ENCODE assay signal across 1 cellular context in genomic region chr20:35542990-35543389, GRCh38.
TF ChIP-seq lines count a peak whose summit lies in the region.

No MANE protein-coding gene starts in this region.

TF ChIP-seq in HepG2, 621 proteins besides CTCF, POLR2A, EP300 and RAD21:
- TF ChIP-seq SALL2 (CRISPR knock-in tag; IDR thresholded peaks at IDR 0.05): no peak
- 0 out of 2 replicates have a peak, but pooled peaks have one; percentile 43 for TF ChIP-seq MEIS1 (CRISPR knock-in tag; IDR thresholded peaks at IDR 0.05; ENCODE audit: borderline replicate concordance)
- no peak for TF ChIP-seq HES4 (CRISPR knock-in tag; IDR thresholded peaks at IDR 0.05; ENCODE audit: borderline replicate concordance)
- no peak for TF ChIP-seq TAF1 (CRISPR knock-in tag; IDR thresholded peaks at IDR 0.05)
- 0 out of 2 replicates have a peak, but pooled peaks have one; percentile 60 for TF ChIP-seq ZNF383 (CRISPR knock-in tag; IDR thresholded peaks at IDR 0.05; ENCODE audit: borderline replicate concordance)
